12 cellular contexts compared by ENCODE assay signal in genomic region chr5:122501087-122501435, GRCh38.
DNase-seq lines count a peak whose midpoint lies in the region; ATAC-seq and TF ChIP-seq lines count a peak whose summit lies in the region.
"Had no signal": no experiment of that assay in that cellular context is flagged by ENCODE, and none has a peak within 500 bp of the region (broad histone marks: within the 10 kb centered on the region; RNA-seq: fewer than 3 reads in every experiment).

No MANE protein-coding gene starts in this region.

- intact Hi-C loops in Panc1 (cut with micrococcal nuclease; ENCODE audit: unreplicated experiment): no loop called here

- peak; percentile 31 for TF ChIP-seq CTCF in Panc1 (IDR thresholded peaks at IDR 0.05)
- TF ChIP-seq CTCF in thoracic aorta (IDR thresholded peaks at IDR 0.05): no peak

- ATAC-seq in Panc1: no peak
- ATAC-seq in thoracic aorta (ENCODE audit: insufficient number of reproducible peaks, low FRiP score, low read depth): no peak
- ATAC-seq: effector memory CD8-positive, alpha-beta T cell; stimulated activated memory B cell treated with anti-CD40 and anti-IgM and Interleukin-4, amounts not matched to agents 10 μg/mL and 1 μg/mL and 100 μg/mL, for 72 hours had no signal

- H3K27me3 ChIP-seq in Panc1 (ENCODE audit: control insufficient read depth, insufficient read depth, low read length) (no peaks in the 10 kb centered on the region; the same call in 1 of the 2 replicates), muscle layer of duodenum (ENCODE audit: low read depth, low read length) (no peaks in the 10 kb centered on the region), thoracic aorta (replicated peaks; ENCODE audit: insufficient read depth) (no peaks in the 10 kb centered on the region)

- BruUV-seq in Panc1 (replicated peaks; lab: Mats Ljungman, UMichigan): no TSS peak

- in situ Hi-C loops in Panc1 (cut with HindIII; ENCODE audit: low pct_unique_long_range_greater_than_20kb, low sequenced_read_pairs): no loop called here

- H3K4me3 ChIP-seq in Panc1 (ENCODE audit: low read depth in 2 of 2, low read length in 2 of 2): no peak overlapping the region
- no peak overlapping the region for H3K4me3 ChIP-seq in muscle layer of duodenum (ENCODE audit: low read depth in 1 of 2, low read length in 2 of 2)
- peak overlapping the region; percentile 4 for H3K4me3 ChIP-seq in thoracic aorta

- H3K36me3 ChIP-seq in Panc1 (ENCODE audit: control insufficient read depth, insufficient read depth, low read length): no peaks in the 10 kb centered on the region
- H3K36me3 ChIP-seq in muscle layer of duodenum (ENCODE audit: control insufficient read depth in 1 of 2, insufficient read depth in 2 of 2, low read length in 2 of 2): no peaks in the 10 kb centered on the region
- H3K36me3 ChIP-seq in thoracic aorta: no peaks in the 10 kb centered on the region

- CTCF ChIA-PET in Panc1 (lab: Charles Lee): interaction anchor here (0.7 kb wide), 1 partner anchor 306 kb away, joined by 4 read pairs; no protein-coding TSS in a partner anchor

- H3K9me3 ChIP-seq in Panc1 (ENCODE audit: control insufficient read depth, insufficient read depth, low read depth, low read length) (no peaks in the 10 kb centered on the region), muscle layer of duodenum (ENCODE audit: control insufficient read depth in 1 of 2, low read length in 2 of 2) (no peaks in the 10 kb centered on the region), thoracic aorta (no peaks in the 10 kb centered on the region)

- no peak for DNase-seq in Panc1 (ENCODE audit: low read depth, low spot score)
- peak; percentile 47 for DNase-seq in dedifferentiated amniotic fluid mesenchymal stem cell (ENCODE audit: extremely low spot score)
- peak; percentile 42 for DNase-seq in thoracic aorta (ENCODE audit: low spot score)
- no peak for DNase-seq in activated CD8-positive, alpha-beta memory T cell treated with anti-CD3 and anti-CD28 coated beads, Interleukin-2, amount 50 U/mL, for 48 hours
- no peak for DNase-seq in stimulated activated CD4-positive, alpha-beta T cell treated with anti-CD3 and anti-CD28 coated beads, Interleukin-4, amount 100 ng/mL, for 4 hours
- no peak for DNase-seq in UCSD-AML1 (lab: John Stamatoyannopoulos, UW; ENCODE audit: unreplicated experiment)
- DNase-seq: activated CD4-positive, alpha-beta T cell treated with anti-CD3 and anti-CD28 coated beads for 4 hours; CD4-positive, alpha-beta T cell; effector memory CD8-positive, alpha-beta T cell; GDM1 had no signal

- H3K27ac ChIP-seq in Panc1 (ENCODE audit: low read length) (no peak overlapping the region), muscle layer of duodenum (ENCODE audit: low read length) (peak overlapping the region; percentile 16), thoracic aorta (peak overlapping the region; percentile 48 to 70)

- POLR2A ChIA-PET in Panc1 (lab: Charles Lee): no interaction called here

- H3K4me1 ChIP-seq in Panc1 (ENCODE audit: control insufficient read depth, insufficient read depth, low read length) (no peaks in the 10 kb centered on the region), muscle layer of duodenum (ENCODE audit: control insufficient read depth in 1 of 2, insufficient read depth in 2 of 2, low read length in 2 of 2) (no peaks in the 10 kb centered on the region), thoracic aorta (ENCODE audit: control insufficient read depth in 1 of 2, low read depth in 2 of 2) (peaks cover 9 to 22% of the 10 kb centered on the region in 2 donors)

Comparison
In these comparisons a context has a peak if more than half of its experiments do, and no peak if none do; other contexts are left out.
1. DNase-seq: peak in dedifferentiated amniotic fluid mesenchymal stem cell (single experiment) and thoracic aorta (single experiment); none in Panc1 (single experiment), activated CD8-positive, alpha-beta memory T cell treated with anti-CD3 and anti-CD28 coated beads, Interleukin-2, amount 50 U/mL, for 48 hours (single experiment), stimulated activated CD4-positive, alpha-beta T cell treated with anti-CD3 and anti-CD28 coated beads, Interleukin-4, amount 100 ng/mL, for 4 hours (0 of 2) and UCSD-AML1 (single experiment).